In the genomic region with DNA sequence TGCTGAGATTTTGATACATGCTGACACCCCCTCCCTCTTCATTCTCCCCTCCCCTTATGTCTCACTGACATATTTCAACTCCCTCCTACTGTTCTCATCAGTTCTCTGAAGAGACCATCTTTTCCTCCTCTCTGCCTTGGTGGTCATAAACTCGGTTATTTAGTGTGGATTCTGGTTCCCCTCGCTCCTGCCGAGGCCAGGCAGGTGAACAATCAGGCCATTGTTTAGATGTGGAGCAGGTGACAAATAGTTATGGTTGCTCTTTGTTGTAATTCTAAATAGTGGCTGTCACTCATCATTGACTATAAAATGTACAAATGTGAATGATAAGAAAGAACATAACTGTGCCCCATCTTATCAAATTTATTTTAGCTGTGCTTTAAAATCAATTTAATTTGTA, we compare ENCODE assay signal across 13 cellular contexts.
DNase-seq lines count a peak whose midpoint lies in the region; ATAC-seq and TF ChIP-seq lines count a peak whose summit lies in the region.
"Had no signal": no experiment of that assay in that cellular context is flagged by ENCODE, and none has a peak within 500 bp of the region (broad histone marks: within the 10 kb centered on the region; RNA-seq: fewer than 3 reads in every experiment).

No MANE protein-coding gene starts in this region.

- peaks cover 51% of the 10 kb centered on the region for H3K4me1 Mint-ChIP-seq in activated CD8-positive, alpha-beta memory T cell treated with anti-CD3 and anti-CD28 coated beads, Interleukin-2, amount 10 ng/mL, durations not matched to agents 7 days and 5 days
- peaks cover 31% of the 10 kb centered on the region for H3K4me1 Mint-ChIP-seq in activated T-helper 17 cell treated with anti-CD3 and anti-CD28 coated beads, Interleukin-2, amount 50 U/mL, for 72 hours
- peaks cover 22 to 56% (median 48%) of the 10 kb centered on the region in 7 donors for H3K4me1 Mint-ChIP-seq in naive thymus-derived CD4-positive, alpha-beta T cell

- no peak for ATAC-seq in activated CD8-positive, alpha-beta memory T cell treated with anti-CD3 and anti-CD28 coated beads, Interleukin-2, amount 10 ng/mL, durations not matched to agents 7 days and 5 days
- no peak for ATAC-seq in activated T-helper 17 cell treated with anti-CD3 and anti-CD28 coated beads, Interleukin-2, amount 50 U/mL, for 72 hours (replicated peaks)
- ATAC-seq in naive thymus-derived CD4-positive, alpha-beta T cell: no peak
- ATAC-seq: SK-N-SH treated with all-trans-retinoic acid at 6 μM for 48 hours had no signal

- H3K9me3 ChIP-seq in KOPT-K1 (ENCODE audit: insufficient read depth, low read length, poor library complexity, severe bottlenecking) (no peaks in the 10 kb centered on the region), WERI-Rb-1 (ENCODE audit: severe bottlenecking) (no peaks in the 10 kb centered on the region)
- H3K9me3 ChIP-seq in naive thymus-derived CD4-positive, alpha-beta T cell (ENCODE audit: control insufficient read depth in 2 of 3, low read length in 3 of 3): no peaks in the 10 kb centered on the region
- H3K9me3 ChIP-seq: tibial nerve had no signal

- H3K27me3 Mint-ChIP-seq in activated CD8-positive, alpha-beta memory T cell treated with anti-CD3 and anti-CD28 coated beads, Interleukin-2, amount 10 ng/mL, durations not matched to agents 7 days and 5 days: no peaks in the 10 kb centered on the region
- no peaks in the 10 kb centered on the region for H3K27me3 Mint-ChIP-seq in activated T-helper 17 cell treated with anti-CD3 and anti-CD28 coated beads, Interleukin-2, amount 50 U/mL, for 72 hours
- H3K27me3 Mint-ChIP-seq in naive thymus-derived CD4-positive, alpha-beta T cell: no peaks in the 10 kb centered on the region
- H3K27me3 Mint-ChIP-seq: central memory CD8-positive, alpha-beta T cell had no signal

- no peaks in the 10 kb centered on the region for H3K27me3 ChIP-seq in naive thymus-derived CD4-positive, alpha-beta T cell (ENCODE audit: control insufficient read depth in 2 of 2, insufficient read depth in 2 of 2, low read length in 2 of 2)
- no peaks in the 10 kb centered on the region for H3K27me3 ChIP-seq in WERI-Rb-1 (ENCODE audit: insufficient read depth, low read depth, severe bottlenecking)

- peak overlapping the region; percentile 97 for H3K27ac Mint-ChIP-seq in activated CD8-positive, alpha-beta memory T cell treated with anti-CD3 and anti-CD28 coated beads, Interleukin-2, amount 10 ng/mL, durations not matched to agents 7 days and 5 days
- H3K27ac Mint-ChIP-seq in activated T-helper 17 cell treated with anti-CD3 and anti-CD28 coated beads, Interleukin-2, amount 50 U/mL, for 72 hours: no peak overlapping the region
- peak overlapping the region; percentile 28 to 98 (median 92) for H3K27ac Mint-ChIP-seq in naive thymus-derived CD4-positive, alpha-beta T cell

- CTCF ChIA-PET in activated CD8-positive, alpha-beta memory T cell treated with anti-CD3 and anti-CD28 coated beads, Interleukin-2, amount 10 ng/mL, durations not matched to agents 7 days and 5 days (lab: Charles Lee): no interaction called here
- CTCF ChIA-PET in naive thymus-derived CD4-positive, alpha-beta T cell (lab: Charles Lee): interaction anchor here (0.7 kb wide), 1 partner anchor 62 kb away, joined by 3 read pairs; no protein-coding TSS in a partner anchor

- H3K27ac ChIP-seq in KOPT-K1 (ENCODE audit: low read depth, low read length, poor library complexity, severe bottlenecking): peak overlapping the region; percentile 91
- peak overlapping the region; percentile 43 for H3K27ac ChIP-seq in naive thymus-derived CD4-positive, alpha-beta T cell (ENCODE audit: low read depth, low read length)
- no peak overlapping the region for H3K27ac ChIP-seq in WERI-Rb-1

- no peak overlapping the region for H3K4me3 Mint-ChIP-seq in activated CD8-positive, alpha-beta memory T cell treated with anti-CD3 and anti-CD28 coated beads, Interleukin-2, amount 10 ng/mL, durations not matched to agents 7 days and 5 days
- H3K4me3 Mint-ChIP-seq in activated T-helper 17 cell treated with anti-CD3 and anti-CD28 coated beads, Interleukin-2, amount 50 U/mL, for 72 hours: peak overlapping the region; percentile 84
- peak overlapping the region in 7 of 10 donors; percentile 8 to 79 (median 45) for H3K4me3 Mint-ChIP-seq in naive thymus-derived CD4-positive, alpha-beta T cell

- intact Hi-C loops in naive thymus-derived CD4-positive, alpha-beta T cell (cut with micrococcal nuclease): loop anchor here (5.0 to 10.0 kb wide), 5 partner anchors 39 to 968 kb away; a partner anchor contains a TSS

- peaks cover 26 to 32% of the 10 kb centered on the region in 2 donors for H3K4me1 ChIP-seq in naive thymus-derived CD4-positive, alpha-beta T cell (ENCODE audit: control insufficient read depth in 2 of 2, insufficient read depth in 2 of 2, low read length in 2 of 2)

- peaks cover 2% of the 10 kb centered on the region for H3K9me3 Mint-ChIP-seq in activated CD8-positive, alpha-beta memory T cell treated with anti-CD3 and anti-CD28 coated beads, Interleukin-2, amount 10 ng/mL, durations not matched to agents 7 days and 5 days (ENCODE audit: low read depth)
- no peaks in the 10 kb centered on the region for H3K9me3 Mint-ChIP-seq in activated T-helper 17 cell treated with anti-CD3 and anti-CD28 coated beads, Interleukin-2, amount 50 U/mL, for 72 hours
- H3K9me3 Mint-ChIP-seq in naive thymus-derived CD4-positive, alpha-beta T cell: peaks cover 0 to 2% (median 0%) of the 10 kb centered on the region in 11 donors
- H3K9me3 Mint-ChIP-seq: central memory CD8-positive, alpha-beta T cell had no signal

- H3K36me3 ChIP-seq in KOPT-K1 (ENCODE audit: insufficient read depth, low read length): no peaks in the 10 kb centered on the region
- no peaks in the 10 kb centered on the region for H3K36me3 ChIP-seq in naive thymus-derived CD4-positive, alpha-beta T cell (ENCODE audit: control insufficient read depth in 2 of 3, insufficient read depth in 3 of 3, low read length in 3 of 3)
- no peaks in the 10 kb centered on the region for H3K36me3 ChIP-seq in WERI-Rb-1
- H3K36me3 ChIP-seq: tibial nerve had no signal

- no peak for TF ChIP-seq CTCF in WERI-Rb-1 (IDR thresholded peaks at IDR 0.05; ENCODE audit: low read depth, low read length)

- DNase-seq in activated CD8-positive, alpha-beta memory T cell treated with anti-CD3 and anti-CD28 coated beads, Interleukin-2, amount 10 ng/mL, durations not matched to agents 7 days and 5 days: no peak
- no peak for DNase-seq in activated CD8-positive, alpha-beta memory T cell treated with anti-CD3 and anti-CD28 coated beads, Interleukin-2, amount 50 U/mL, for 48 hours
- DNase-seq in naive thymus-derived CD4-positive, alpha-beta T cell: no peak
- DNase-seq in SKM-1 treated with dmso at 0.1 percent for 144 hours (lab: John Stamatoyannopoulos, UW; ENCODE audit: unreplicated experiment) (no peak), WERI-Rb-1 (no peak), NCI-H1694 treated with DMSO at 0.1 percent for 48 hours (lab: John Stamatoyannopoulos, UW) (no peak)
- DNase-seq: DMS79 treated with DMSO at 0.1 percent for 48 hours, glutamatergic neuron had no signal

- H3K4me3 ChIP-seq in naive thymus-derived CD4-positive, alpha-beta T cell (ENCODE audit: low read length): no peak overlapping the region
- no peak overlapping the region for H3K4me3 ChIP-seq in WERI-Rb-1 (ENCODE audit: low read depth, low read length)
- H3K4me3 ChIP-seq: tibial nerve had no signal

- POLR2A ChIA-PET in naive thymus-derived CD4-positive, alpha-beta T cell (lab: Charles Lee): interaction anchor here (0.8 to 1.3 kb wide), 3 partner anchors 82 to 956 kb away, joined by 3 to 5 read pairs (median 3); no protein-coding TSS in a partner anchor

- H3K36me3 Mint-ChIP-seq in activated CD8-positive, alpha-beta memory T cell treated with anti-CD3 and anti-CD28 coated beads, Interleukin-2, amount 10 ng/mL, durations not matched to agents 7 days and 5 days: no peaks in the 10 kb centered on the region
- no peaks in the 10 kb centered on the region for H3K36me3 Mint-ChIP-seq in activated T-helper 17 cell treated with anti-CD3 and anti-CD28 coated beads, Interleukin-2, amount 50 U/mL, for 72 hours (ENCODE audit: low read depth)
- H3K36me3 Mint-ChIP-seq in naive thymus-derived CD4-positive, alpha-beta T cell: peaks cover 0 to 3% (median 0%) of the 10 kb centered on the region in 5 donors
